10 cellular contexts compared by ENCODE assay signal in genomic region chr3:45381168-45381852, GRCh38. TPM values are rescaled to one million over a fixed set of nuclear protein-coding genes. Genes with fewer than 3 reads are reported as not detected.
DNase-seq lines count a peak whose midpoint lies in the region; ATAC-seq, FAIRE-seq and TF ChIP-seq lines count a peak whose summit lies in the region.
"Had no signal": no experiment of that assay in that cellular context is flagged by ENCODE, and none has a peak within 500 bp of the region (broad histone marks: within the 10 kb centered on the region; RNA-seq: fewer than 3 reads in every experiment).

No MANE protein-coding gene starts in this region.

- no TSS peak for BruUV-seq in OCI-LY7 (replicated peaks; lab: Mats Ljungman, UMichigan)

- no peak overlapping the region for H2AK5ac ChIP-seq in H1 (ENCODE audit: low read depth, low read length)

- peak overlapping the region; percentile 12; the same call in 1 of the 2 replicates for H3K4me3 ChIP-seq in BLaER1
- no peak overlapping the region for H3K4me3 ChIP-seq in OCI-LY7 (ENCODE audit: low read depth, low read length, poor library complexity, severe bottlenecking)
- no peak overlapping the region for H3K4me3 ChIP-seq in H1 (ENCODE audit: extremely low read depth in 1 of 4, insufficient read depth in 2 of 4, low read depth in 3 of 4, low read length in 4 of 4)

- H3K56ac ChIP-seq in H1 (replicated peaks; ENCODE audit: insufficient read length, low read depth, low read length), result no peak overlapping the region

- H2BK5ac ChIP-seq in H1 (ENCODE audit: low read depth, low read length), result no peak overlapping the region

- H2BK15ac ChIP-seq in H1 (ENCODE audit: low read length), result no peak overlapping the region

- WGBS in H1 (ENCODE audit: extremely low coverage in 1 of 2, insufficient coverage in 1 of 2, insufficient read length in 1 of 2, insufficient replicate concordance in 2 of 2, low coverage in 1 of 2, low lambda C conversion rate in 2 of 2, missing lambda C conversion rate in 1 of 2), 2 experiments, result 74% methylated on average over 8 of the region's 8 CpGs; no CpG with 5 or more reads in 1 of the 2 experiments

- intact Hi-C loops in OCI-LY7 (cut with micrococcal nuclease; ENCODE audit: unreplicated experiment), result no loop called here

- no peak for ATAC-seq in GM19328 (IDR thresholded peaks at IDR 0.05; ENCODE audit: unreplicated experiment)
- no peak for ATAC-seq in HG03196 (IDR thresholded peaks at IDR 0.05; ENCODE audit: unreplicated experiment)

- H3K36me3 ChIP-seq in BLaER1 (no peaks in the 10 kb centered on the region), OCI-LY7 (ENCODE audit: insufficient read depth, low read length) (no peaks in the 10 kb centered on the region), H1 (ENCODE audit: control insufficient read depth in 2 of 4, insufficient read depth in 4 of 4, low read length in 3 of 4) (no peaks in the 10 kb centered on the region)

- TF ChIP-seq POLR2A in H1 (IDR thresholded peaks at IDR 0.05; ENCODE audit: control extremely low read depth in 1 of 2, low read depth in 2 of 2, low read length in 2 of 2), result no peak

- peak overlapping the region; percentile 39; the same call in 1 of the 2 replicates for H2BK12ac ChIP-seq in H1 (ENCODE audit: low read depth, low read length)

- TF ChIP-seq CTCF in OCI-LY7 (conservative IDR thresholded peaks at IDR 0.05; ENCODE audit: low read length), result no peak
- TF ChIP-seq CTCF in H1 (IDR thresholded peaks at IDR 0.05; ENCODE audit: control extremely low read depth in 1 of 3, insufficient read depth in 1 of 3, low read depth in 1 of 3, low read length in 3 of 3), result no peak

- H3K27ac ChIP-seq in BLaER1 (peak overlapping the region; percentile 20; the same call in 1 of the 2 replicates), OCI-LY7 (ENCODE audit: low read depth, low read length, poor library complexity, severe bottlenecking) (no peak overlapping the region), H1 (ENCODE audit: low read depth, low read length) (no peak overlapping the region)

- H2AFZ ChIP-seq in OCI-LY7 (ENCODE audit: low read length) (peak overlapping the region; percentile 35), H1 (ENCODE audit: low read length) (peak overlapping the region; percentile 72; the same call in 1 of the 2 replicates)

- H4K8ac ChIP-seq in H1 (ENCODE audit: extremely low read depth, insufficient read depth, low read length), result no peak overlapping the region

- no peak overlapping the region for H3K14ac ChIP-seq in H1 (ENCODE audit: insufficient read length)

- FAIRE-seq in H1 (lab: Jason Lieb, UNC) (no peak), GM19239 (lab: Jason Lieb, UNC) (no peak)

- H3K9me3 ChIP-seq in BLaER1 (peaks cover 18% of the 10 kb centered on the region), OCI-LY7 (ENCODE audit: low read length) (no peaks in the 10 kb centered on the region), H1 (ENCODE audit: insufficient read depth in 2 of 2, low read depth in 1 of 2, low read length in 1 of 2) (no peaks in the 10 kb centered on the region; a peak in 1 of 4 replicates)

- no peak for TF ChIP-seq EP300 in H1 (IDR thresholded peaks at IDR 0.05; ENCODE audit: borderline replicate concordance in 1 of 2, low read depth in 2 of 2, low read length in 2 of 2)

- no peaks in the 10 kb centered on the region for H3K23me2 ChIP-seq in H1 (ENCODE audit: low read depth, low read length)

- no peak overlapping the region for H2BK20ac ChIP-seq in H1 (ENCODE audit: low read length)

- no peak overlapping the region for H2BK120ac ChIP-seq in H1 (replicated peaks; ENCODE audit: low read depth, low read length)

- POLR2A ChIA-PET in OCI-LY7 (lab: Charles Lee) (interaction anchor here (0.8 kb wide), 1 partner anchor 9 kb away, joined by 3 read pairs; no protein-coding TSS in a partner anchor), H1 (lab: Charles Lee; ENCODE audit: partially characterized antibody) (interaction anchor here (0.9 kb wide), 1 partner anchor 27 kb away, joined by 3 read pairs; no protein-coding TSS in a partner anchor)

- H3K4me1 ChIP-seq in BLaER1 (peaks cover 14% of the 10 kb centered on the region), OCI-LY7 (ENCODE audit: insufficient read depth, low read length, poor library complexity, severe bottlenecking) (no peaks in the 10 kb centered on the region), H1 (replicated peaks in 1 of 4; ENCODE audit: control insufficient read depth in 3 of 4, insufficient read depth in 4 of 4, low read length in 3 of 4) (no peaks in the 10 kb centered on the region; a peak in 1 of 7 replicates)

- peak overlapping the region; percentile 56 for H3K4me2 ChIP-seq in BLaER1
- H3K4me2 ChIP-seq in OCI-LY7 (ENCODE audit: low read length), result no peak overlapping the region
- H3K4me2 ChIP-seq in H1 (ENCODE audit: insufficient read depth in 1 of 2, low read depth in 2 of 2, low read length in 2 of 2), result no peak overlapping the region

- peak overlapping the region; percentile 32 for H3K18ac ChIP-seq in H1 (ENCODE audit: extremely low read depth, low read length)

- H3K9me2 ChIP-seq in OCI-LY7 (ENCODE audit: insufficient read depth, low read length), result no peaks in the 10 kb centered on the region

- CTCF ChIA-PET in OCI-LY7 (lab: Charles Lee; ENCODE audit: unreplicated experiment) (no interaction called here), H1 (lab: Charles Lee; ENCODE audit: partially characterized antibody) (interaction anchor here (0.8 to 1.1 kb wide), 4 partner anchors 28 to 341 kb away, joined by 3 read pairs; no protein-coding TSS in a partner anchor)

- H4K20me1 ChIP-seq in BLaER1 (no peaks in the 10 kb centered on the region), OCI-LY7 (ENCODE audit: insufficient read depth, low read length) (no peaks in the 10 kb centered on the region), H1 (replicated peaks in 1 of 2; ENCODE audit: control insufficient read depth in 1 of 2, insufficient read depth in 2 of 2, low read length in 2 of 2) (no peaks in the 10 kb centered on the region)

- no peak overlapping the region for H3K23ac ChIP-seq in H1 (ENCODE audit: insufficient read length)

- no peak for TF ChIP-seq RAD21 in H1 (IDR thresholded peaks at IDR 0.05 in 1 of 2, conservative IDR thresholded peaks at IDR 0.05 in 1 of 2; ENCODE audit: low read depth in 2 of 2, low read length in 2 of 2)

- H3K79me2 ChIP-seq in OCI-LY7 (ENCODE audit: insufficient read depth, low read depth, low read length), result no peaks in the 10 kb centered on the region
- H3K79me2 ChIP-seq in H1 (ENCODE audit: control insufficient read depth in 1 of 2, insufficient read depth in 2 of 2, low read length in 2 of 2), result no peaks in the 10 kb centered on the region

- H3K27me3 ChIP-seq in BLaER1, result no peaks in the 10 kb centered on the region
- H3K27me3 ChIP-seq in H1 (replicated peaks in 1 of 4; ENCODE audit: control insufficient read depth in 3 of 4, extremely low read depth in 1 of 4, insufficient read depth in 3 of 4, low read length in 3 of 4), result no peaks in the 10 kb centered on the region

- DNase-seq in DMS53 (lab: John Stamatoyannopoulos, UW), result peak; percentile 54
- no peak for DNase-seq in OCI-LY7 (ENCODE audit: low spot score)
- no peak for DNase-seq in H1 (ENCODE audit: low read depth in 1 of 2, low spot score in 2 of 2)
- no peak for DNase-seq in NCI-H1092 (lab: John Stamatoyannopoulos, UW)
- DNase-seq in GM19239 (ENCODE audit: insufficient read length, low spot score), result no peak
- DNase-seq: naive B cell; stimulated activated CD4-positive, alpha-beta T cell treated with anti-CD3 and anti-CD28 coated beads, Interleukin-12 subunit alpha, Interleukin-12 subunit beta, amount 100 ng/mL, for 4 hours had no signal

- H3K4ac ChIP-seq in H1 (replicated peaks; ENCODE audit: insufficient read length, low read depth, low read length), result no peak overlapping the region

- no peak overlapping the region for H3K9ac ChIP-seq in BLaER1
- no peak overlapping the region for H3K9ac ChIP-seq in H1 (replicated peaks in 1 of 4; ENCODE audit: extremely low read depth in 1 of 4, low read depth in 3 of 4, low read length in 3 of 4)

- H3K79me1 ChIP-seq in H1 (ENCODE audit: low read depth, low read length), result no peaks in the 10 kb centered on the region

- no peak overlapping the region for H4K91ac ChIP-seq in H1 (replicated peaks; ENCODE audit: insufficient read length, low read length)

- H4K5ac ChIP-seq in H1 (ENCODE audit: insufficient read length, low read depth, low read length), result no peak overlapping the region

TF ChIP-seq in H1, 55 proteins besides CTCF, POLR2A, EP300 and RAD21:
- TF ChIP-seq SP1 (IDR thresholded peaks at IDR 0.05; ENCODE audit: low read depth, low read length) (no peak), EZH2 (IDR thresholded peaks at IDR 0.05; ENCODE audit: low read depth, low read length, severe bottlenecking) (no peak)
TF ChIP-seq in H1: peak in this region for 0.

RNA-seq across cellular contexts. Expression of gene LARS2, which starts 7.1 kb away (rescaled TPM):
- total RNA-seq in OCI-LY7 (2014; rRNA removed; shearing (Covaris generic)), result 21.4 and 21.5 TPM in 2 replicates
- total RNA-seq in OCI-LY7 (2022), result 30.2 and 34.1 TPM in 2 replicates
- 54.4 and 55.9 TPM in 2 replicates for total RNA-seq in H1 (2021; fragmentation: NEBNext Ultra II Directional; extraction: Animal tissue kit (Norgen Biotek cat#: 25700))
- polyA plus RNA-seq in H1 (2011; rRNA removed), result 25.0 and 25.6 TPM in 2 replicates
- polyA plus RNA-seq in H1 (2011; cell fraction: cytosol; rRNA removed), result 29.3 TPM
- 80.2 TPM for polyA plus RNA-seq in H1 (2011; cell fraction: nucleus; rRNA removed)
- 29.2 to 38.6 TPM (median 33.3 TPM) in 4 replicates for polyA plus RNA-seq in H1 (2012, experiment 1 of 2)
- 12.9 TPM for polyA plus RNA-seq in H1 (2012, experiment 2 of 2)
- polyA plus RNA-seq in H1 (2013, experiment 1 of 2), result 35.2 TPM
- 31.9 TPM for polyA plus RNA-seq in H1 (2013, experiment 2 of 2)
- 75.5 and 85.7 TPM in 2 replicates for polyA minus RNA-seq in H1 (2011; rRNA and poly(A)+ RNA removed)
- 25.6 TPM for polyA minus RNA-seq in H1 (2011; cell fraction: cytosol; rRNA and poly(A)+ RNA removed)
- 82.2 TPM for polyA minus RNA-seq in H1 (2011; cell fraction: nucleus; rRNA and poly(A)+ RNA removed)
